Comparison of ENCODE assay signal across 39 cellular contexts in the genomic region with DNA sequence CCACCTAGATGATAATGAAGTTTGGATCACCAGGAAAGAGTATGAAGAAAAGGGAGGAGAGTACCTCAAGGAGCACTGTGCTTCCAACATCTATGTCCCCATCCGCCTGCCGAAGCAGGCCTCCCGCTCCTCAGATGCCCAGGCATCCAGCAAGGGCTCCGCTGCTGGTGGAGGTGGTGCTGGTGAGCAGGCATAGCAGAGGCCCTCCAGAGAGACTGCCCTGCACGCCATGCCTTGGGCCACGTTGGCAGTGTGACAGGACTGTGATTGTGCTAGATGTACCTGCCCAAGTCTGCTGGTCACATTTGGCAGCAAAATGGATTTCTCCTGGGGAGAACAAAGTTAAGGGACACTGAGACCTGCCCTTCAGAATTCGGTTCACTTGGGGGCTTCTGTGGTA. TPM values are rescaled to one million over a fixed set of nuclear protein-coding genes. Genes with fewer than 3 reads are reported as not detected.
"Had no signal": no experiment of that assay in that cellular context is flagged by ENCODE, and none has a peak within 500 bp of the region (broad histone marks: within the 10 kb centered on the region; RNA-seq: fewer than 3 reads in every experiment).

No MANE protein-coding gene starts in this region.

- H3K27ac Mint-ChIP-seq: activated B cell treated with CpG ODN at 0.5 μM for 24 hours; activated CD4-positive, alpha-beta memory T cell treated with anti-CD3 and anti-CD28 coated beads, Interleukin-2, amount 10 ng/mL, durations not matched to agents 7 days and 5 days; activated CD8-positive, alpha-beta memory T cell treated with anti-CD3 and anti-CD28 coated beads, Interleukin-2, amount 10 ng/mL, durations not matched to agents 7 days and 5 days; activated naive CD4-positive, alpha-beta T cell treated with anti-CD3 and anti-CD28 coated beads for 36 hours; activated naive CD4-positive, alpha-beta T cell treated with anti-CD3 and anti-CD28 coated beads, Interleukin-2, amount 50 U/mL, for 24 hours; activated naive CD8-positive, alpha-beta T cell treated with anti-CD3 and anti-CD28 coated beads for 36 hours; activated naive CD8-positive, alpha-beta T cell treated with anti-CD3 and anti-CD28 coated beads, Interleukin-2, amount 50 U/mL, for 24 hours; activated T-helper 1 cell treated with anti-CD3 and anti-CD28 coated beads, Interleukin-12 subunit alpha, Interleukin-12 subunit beta, Interleukin-2, Interleukin-4 antibody, amounts not matched to agents 30 ng/mL and 10 ng/mL and 1 ng/mL, durations not matched to agents 14 hours and 24 hours and 36 hours; activated T-helper 2 cell treated with anti-CD3 and anti-CD28 coated beads, Interferon-gamma antibody, Interleukin-2, Interleukin-4, amounts not matched to agents 10 μg/mL and 5 μg/mL and 100 μg/mL, durations not matched to agents 14 hours and 24 hours and 36 hours; dendritic cell treated with granulocyte-macrophage colony-stimulating factor and Interleukin-4, amounts not matched to agents 40 ng/mL and 50 ng/mL, for 4 days; T-helper 17 cell; T-helper 2 cell treated with Interferon-gamma antibody and Interleukin-4, amounts not matched to agents 5 μg/mL and 100 μg/mL, for 36 hours had no signal

- H3K27ac ChIP-seq: adrenal gland, body of pancreas, colonic mucosa, dorsolateral prefrontal cortex, esophagus muscularis mucosa, foreskin keratinocyte, gastrocnemius medialis, heart left ventricle had no signal

- H3K4me3 ChIP-seq: adrenal gland, body of pancreas, colonic mucosa, dorsolateral prefrontal cortex, esophagus muscularis mucosa, gastrocnemius medialis, heart left ventricle had no signal

- H3K27me3 Mint-ChIP-seq: activated B cell treated with CpG ODN at 0.5 μM for 24 hours; activated CD4-positive, alpha-beta memory T cell treated with anti-CD3 and anti-CD28 coated beads, Interleukin-2, amount 10 ng/mL, durations not matched to agents 7 days and 5 days; activated CD4-positive, alpha-beta T cell treated with anti-CD3 and anti-CD28 coated beads, Interleukin-2, amount 10 ng/mL, durations not matched to agents 7 days and 5 days; activated CD8-positive, alpha-beta memory T cell treated with anti-CD3 and anti-CD28 coated beads, Interleukin-2, amount 10 ng/mL, durations not matched to agents 7 days and 5 days; activated naive CD4-positive, alpha-beta T cell treated with anti-CD3 and anti-CD28 coated beads, Interleukin-2, amount 50 U/mL, for 24 hours; activated naive CD8-positive, alpha-beta T cell treated with anti-CD3 and anti-CD28 coated beads for 36 hours; activated naive CD8-positive, alpha-beta T cell treated with anti-CD3 and anti-CD28 coated beads, Interleukin-2, amount 50 U/mL, for 24 hours; dendritic cell treated with granulocyte-macrophage colony-stimulating factor and Interleukin-4, amounts not matched to agents 40 ng/mL and 50 ng/mL, for 4 days; T-helper 17 cell had no signal

- ATAC-seq: activated CD8-positive, alpha-beta memory T cell treated with anti-CD3 and anti-CD28 coated beads, Interleukin-2, amount 10 ng/mL, durations not matched to agents 7 days and 5 days; activated naive CD8-positive, alpha-beta T cell treated with anti-CD3 and anti-CD28 coated beads, Interleukin-2, amount 50 U/mL, for 24 hours; body of pancreas; foreskin keratinocyte; gastrocnemius medialis; heart left ventricle; T-helper 17 cell had no signal

- H3K27me3 ChIP-seq: adrenal gland, body of pancreas, colonic mucosa, dorsolateral prefrontal cortex, esophagus muscularis mucosa, foreskin keratinocyte, gastrocnemius medialis, heart left ventricle had no signal

- H3K4me1 ChIP-seq: adrenal gland, colonic mucosa, esophagus muscularis mucosa, foreskin keratinocyte, gastrocnemius medialis, heart left ventricle had no signal

- H3K36me3 ChIP-seq: colonic mucosa had no signal

- H3K9me3 ChIP-seq: adrenal gland, body of pancreas, colonic mucosa, esophagus muscularis mucosa, gastrocnemius medialis had no signal

- H3K4me1 Mint-ChIP-seq: activated B cell treated with CpG ODN at 0.5 μM for 24 hours; activated CD4-positive, alpha-beta T cell treated with anti-CD3 and anti-CD28 coated beads, Interleukin-2, amount 10 ng/mL, durations not matched to agents 7 days and 5 days; activated naive CD4-positive, alpha-beta T cell treated with anti-CD3 and anti-CD28 coated beads, Interleukin-2, amount 50 U/mL, for 24 hours; activated naive CD8-positive, alpha-beta T cell treated with anti-CD3 and anti-CD28 coated beads for 36 hours; endodermal cell had no signal

- DNase-seq: activated B cell treated with CpG ODN at 0.5 μM for 24 hours; activated CD4-positive, alpha-beta memory T cell treated with anti-CD3 and anti-CD28 coated beads, Interleukin-2, amount 10 ng/mL, durations not matched to agents 7 days and 5 days; activated CD4-positive, alpha-beta T cell treated with anti-CD3 and anti-CD28 coated beads for 4 hours; activated CD4-positive, alpha-beta T cell treated with anti-CD3 and anti-CD28 coated beads, Interleukin-2, amount 10 ng/mL, durations not matched to agents 7 days and 5 days; activated CD4-positive, alpha-beta T cell treated with anti-CD3 and anti-CD28 coated beads, Interleukin-2, amount 50 U/mL, for 4 hours; activated CD4-positive, CD25-positive, alpha-beta regulatory T cell treated with anti-CD3 and anti-CD28 coated beads, Interleukin-2, amount 50 U/mL, for 72 hours; activated CD8-positive, alpha-beta memory T cell treated with anti-CD3 and anti-CD28 coated beads, Interleukin-2, amount 10 ng/mL, durations not matched to agents 7 days and 5 days; activated CD8-positive, alpha-beta memory T cell treated with anti-CD3 and anti-CD28 coated beads, Interleukin-2, amount 50 U/mL, for 4 hours; activated effector memory CD4-positive, alpha-beta T cell treated with anti-CD3 and anti-CD28 coated beads, Interleukin-2, amount 50 U/mL, for 16 hours; activated naive CD4-positive, alpha-beta T cell treated with anti-CD3 and anti-CD28 coated beads for 36 hours; activated naive CD8-positive, alpha-beta T cell treated with anti-CD3 and anti-CD28 coated beads for 36 hours; activated naive CD8-positive, alpha-beta T cell treated with anti-CD3 and anti-CD28 coated beads, Interleukin-2, amount 50 U/mL, for 24 hours; activated T-cell treated with anti-CD3 and anti-CD28 coated beads, Interleukin-2, amount 50 U/mL, for 1 hour; activated T-cell treated with anti-CD3 and anti-CD28 coated beads, Interleukin-2, amount 50 U/mL, for 48 hours; amygdala; aorta; body of pancreas; central memory CD4-positive, alpha-beta T cell; cerebellar nuclear complex; colonic mucosa; dorsolateral prefrontal cortex; effector memory CD4-positive, alpha-beta T cell; endodermal cell; foreskin keratinocyte; gastrocnemius medialis; glutamatergic neuron; heart left ventricle; T-helper 1 cell; T-helper 17 cell; T1000 had no signal

- H3K4me3 Mint-ChIP-seq: activated B cell treated with CpG ODN at 0.5 μM for 24 hours; activated CD4-positive, alpha-beta memory T cell treated with anti-CD3 and anti-CD28 coated beads, Interleukin-2, amount 10 ng/mL, durations not matched to agents 7 days and 5 days; activated CD4-positive, alpha-beta T cell treated with anti-CD3 and anti-CD28 coated beads, Interleukin-2, amount 10 ng/mL, durations not matched to agents 7 days and 5 days; activated CD8-positive, alpha-beta memory T cell treated with anti-CD3 and anti-CD28 coated beads, Interleukin-2, amount 10 ng/mL, durations not matched to agents 7 days and 5 days; activated naive CD4-positive, alpha-beta T cell treated with anti-CD3 and anti-CD28 coated beads for 36 hours; activated naive CD4-positive, alpha-beta T cell treated with anti-CD3 and anti-CD28 coated beads, Interleukin-2, amount 50 U/mL, for 24 hours; activated naive CD8-positive, alpha-beta T cell treated with anti-CD3 and anti-CD28 coated beads for 36 hours; activated naive CD8-positive, alpha-beta T cell treated with anti-CD3 and anti-CD28 coated beads, Interleukin-2, amount 50 U/mL, for 24 hours; activated T-helper 1 cell treated with anti-CD3 and anti-CD28 coated beads, Interleukin-12 subunit alpha, Interleukin-12 subunit beta, Interleukin-2, Interleukin-4 antibody, amounts not matched to agents 30 ng/mL and 10 ng/mL and 1 ng/mL, durations not matched to agents 14 hours and 24 hours and 36 hours; dendritic cell treated with granulocyte-macrophage colony-stimulating factor and Interleukin-4, amounts not matched to agents 40 ng/mL and 50 ng/mL, for 4 days; endodermal cell; T-helper 17 cell; T-helper 2 cell treated with Interferon-gamma antibody and Interleukin-4, amounts not matched to agents 5 μg/mL and 100 μg/mL, for 36 hours had no signal

- H3K9me3 Mint-ChIP-seq: activated naive CD8-positive, alpha-beta T cell treated with anti-CD3 and anti-CD28 coated beads for 36 hours had no signal

RNA-seq across cellular contexts. Expression of gene PPP1R16B, which starts 33.9 kb away (rescaled TPM):
- total RNA-seq: epithelial cell of proximal tubule, foreskin keratinocyte had no signal

RNA-seq across cellular contexts. Expression of gene SLC32A1, which starts 47.3 kb away (rescaled TPM):
- total RNA-seq: activated B cell treated with CpG ODN at 0.5 μM for 24 hours; activated CD4-positive, alpha-beta memory T cell treated with anti-CD3 and anti-CD28 coated beads, Interleukin-2, amount 10 ng/mL, durations not matched to agents 7 days and 5 days; activated CD4-positive, alpha-beta T cell treated with anti-CD3 and anti-CD28 coated beads, Interleukin-2, amount 10 ng/mL, durations not matched to agents 7 days and 5 days; activated CD8-positive, alpha-beta memory T cell treated with anti-CD3 and anti-CD28 coated beads for 36 hours; activated CD8-positive, alpha-beta memory T cell treated with anti-CD3 and anti-CD28 coated beads, Interleukin-2, amount 10 ng/mL, durations not matched to agents 7 days and 5 days; activated naive CD4-positive, alpha-beta T cell treated with anti-CD3 and anti-CD28 coated beads for 36 hours; activated naive CD8-positive, alpha-beta T cell treated with anti-CD3 and anti-CD28 coated beads for 36 hours; activated T-helper 1 cell treated with anti-CD3 and anti-CD28 coated beads, Interleukin-12 subunit alpha, Interleukin-12 subunit beta, Interleukin-2, Interleukin-4 antibody, amounts not matched to agents 30 ng/mL and 10 ng/mL and 1 ng/mL, durations not matched to agents 14 hours and 24 hours and 36 hours; activated T-helper 2 cell treated with anti-CD3 and anti-CD28 coated beads, Interferon-gamma antibody, Interleukin-2, Interleukin-4, amounts not matched to agents 10 μg/mL and 5 μg/mL and 100 μg/mL, durations not matched to agents 14 hours and 24 hours and 36 hours; adrenal gland; aorta; body of pancreas; colonic mucosa; endodermal cell; epithelial cell of proximal tubule; esophagus muscularis mucosa; foreskin keratinocyte; gastrocnemius medialis; heart left ventricle; T-helper 17 cell had no signal
